ENCODE assay signal across 1 cellular context in genomic region chr9:33032292-33032691, GRCh38.
TF ChIP-seq lines count a peak whose summit lies in the region.

No MANE protein-coding gene starts in this region.

TF ChIP-seq in HepG2, 621 proteins besides CTCF, POLR2A, EP300 and RAD21:
- TF ChIP-seq ERF (CRISPR knock-in tag; IDR thresholded peaks at IDR 0.05) (no peak), SKIL (CRISPR knock-in tag; IDR thresholded peaks at IDR 0.05; ENCODE audit: borderline replicate concordance) (no peak), ATRX (CRISPR knock-in tag; IDR thresholded peaks at IDR 0.05; ENCODE audit: borderline replicate concordance) (no peak), ZNF660 (CRISPR knock-in tag; IDR thresholded peaks at IDR 0.05; ENCODE audit: borderline replicate concordance, low read depth) (no peak), PRMT3 (CRISPR knock-in tag; IDR thresholded peaks at IDR 0.05; ENCODE audit: borderline replicate concordance, low read depth) (no peak), CREB1 (IDR thresholded peaks at IDR 0.05) (no peak), CREB1 (CRISPR knock-in tag; IDR thresholded peaks at IDR 0.05) (0 out of 2 replicates have a peak, but pooled peaks have one; percentile 1), MBD4 (IDR thresholded peaks at IDR 0.05; ENCODE audit: borderline replicate concordance, low read length) (0 out of 2 replicates have a peak, but pooled peaks have one; percentile 30), XBP1 (CRISPR knock-in tag; IDR thresholded peaks at IDR 0.05) (no peak), CREM (IDR thresholded peaks at IDR 0.05) (no peak), CREM (CRISPR knock-in tag; IDR thresholded peaks at IDR 0.05) (no peak), ZNF713 (CRISPR knock-in tag; IDR thresholded peaks at IDR 0.05) (no peak), ZNF407 (CRISPR knock-in tag; IDR thresholded peaks at IDR 0.05; ENCODE audit: not compliant biosample characterization) (no peak), ZNF652 (CRISPR knock-in tag; IDR thresholded peaks at IDR 0.05; ENCODE audit: borderline replicate concordance, low read depth) (no peak), ZNF598 (CRISPR knock-in tag; IDR thresholded peaks at IDR 0.05; ENCODE audit: borderline replicate concordance) (no peak), POGK (CRISPR knock-in tag; conservative IDR thresholded peaks at IDR 0.05) (no peak), HHEX (CRISPR knock-in tag; IDR thresholded peaks at IDR 0.05) (no peak), ZSCAN29 (CRISPR knock-in tag; conservative IDR thresholded peaks at IDR 0.05) (no peak)
- TF ChIP-seq, protein P1, sequence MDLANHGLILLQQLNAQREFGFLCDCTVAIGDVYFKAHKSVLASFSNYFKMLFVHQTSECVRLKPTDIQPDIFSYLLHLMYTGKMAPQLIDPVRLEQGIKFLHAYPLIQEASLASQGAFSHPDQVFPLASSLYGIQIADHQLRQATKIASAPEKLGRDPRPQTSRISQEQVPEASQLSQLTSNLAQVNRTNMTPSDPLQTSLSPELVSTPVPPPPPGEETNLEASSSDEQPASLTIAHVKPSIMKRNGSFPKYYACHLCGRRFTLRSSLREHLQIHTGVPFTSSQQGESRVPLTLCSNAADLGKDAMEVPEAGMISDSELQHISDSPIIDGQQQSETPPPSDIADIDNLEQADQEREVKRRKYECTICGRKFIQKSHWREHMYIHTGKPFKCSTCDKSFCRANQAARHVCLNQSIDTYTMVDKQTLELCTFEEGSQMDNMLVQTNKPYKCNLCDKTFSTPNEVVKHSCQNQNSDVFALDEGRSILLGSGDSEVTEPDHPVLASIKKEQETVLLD (CRISPR knock-in tag; IDR thresholded peaks at IDR 0.05; ENCODE audit: low read depth) = no peak
